ENCODE assay signal across 8 cellular contexts in the genomic region with DNA sequence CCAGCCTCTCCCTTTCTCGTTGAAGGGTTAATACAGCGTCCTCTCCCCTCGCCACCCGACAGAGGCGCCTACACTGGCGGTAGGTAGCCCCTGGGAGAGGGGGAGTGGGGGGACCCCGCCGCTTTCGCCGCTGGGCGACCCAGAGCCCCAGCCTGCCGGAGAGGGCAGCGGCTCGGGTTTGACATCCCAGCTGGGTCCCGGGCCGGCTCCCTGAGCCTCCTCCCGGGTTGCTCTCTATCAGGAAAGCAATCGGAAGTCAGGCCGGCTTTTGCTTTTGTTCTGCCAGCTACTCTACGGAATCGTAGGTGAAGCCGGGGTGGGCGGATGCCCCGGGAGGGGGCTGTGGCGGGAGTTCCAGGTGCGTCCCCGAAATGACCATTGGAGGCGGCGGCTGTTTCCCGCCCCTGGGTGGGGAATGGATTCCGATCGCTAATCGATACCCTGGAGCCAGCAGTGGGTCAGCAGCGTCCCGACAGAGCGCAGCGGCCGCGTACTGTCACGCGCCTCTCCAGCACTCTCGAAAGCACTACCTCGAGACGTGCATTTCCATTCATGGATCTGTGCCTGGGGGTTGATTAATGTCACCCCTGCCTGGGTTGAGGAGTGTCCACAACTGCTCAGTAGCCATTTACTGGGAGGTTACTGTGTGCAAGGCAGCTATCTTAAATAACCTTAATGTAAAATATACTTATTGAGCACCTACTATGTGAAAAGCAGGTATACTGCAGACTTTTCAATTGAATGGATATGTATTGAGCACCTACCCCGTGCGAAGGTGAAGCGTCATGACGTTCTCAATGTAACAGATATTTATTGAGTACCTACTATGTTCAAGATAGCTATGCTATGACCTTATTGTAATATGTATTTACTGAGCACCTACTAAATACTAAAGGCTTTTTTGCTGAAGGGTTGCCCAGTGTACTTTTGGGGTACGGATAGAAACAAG. TPM values are rescaled to one million over a fixed set of nuclear protein-coding genes. Genes with fewer than 3 reads are reported as not detected.
A peak's percentile ranks its signal among the peaks of the same experiment; 100 is the strongest.
DNase-seq lines count a peak whose midpoint lies in the region; ATAC-seq, FAIRE-seq and TF ChIP-seq lines count a peak whose summit lies in the region.

No MANE protein-coding gene starts in this region.

- DNase-seq in AG20443 (ENCODE audit: low spot score), result peak; percentile 17
- no peak for DNase-seq in brain microvascular endothelial cell
- peak in 1 of 2 donors; percentile 74 for DNase-seq in left lung
- DNase-seq in tibial artery, result no peak
- DNase-seq in RPMI8226, result no peak
- DNase-seq in GM12892 (ENCODE audit: insufficient read length), result no peak
- no peak for DNase-seq in epidermal melanocyte (ENCODE audit: insufficient read length, low spot score)

- no peak for FAIRE-seq in GM12892 (lab: Jason Lieb, UNC)

- H3K9me3 ChIP-seq in HUES48 (ENCODE audit: control insufficient read depth, insufficient read depth, low read length), result no peaks in the 10 kb centered on the region
- peaks cover 0 to 1% of the 10 kb centered on the region in 2 donors for H3K9me3 ChIP-seq in left lung
- peaks cover 0 to 3% (median 0%) of the 10 kb centered on the region in 3 donors for H3K9me3 ChIP-seq in tibial artery

- no peaks in the 10 kb centered on the region for H3K36me3 ChIP-seq in HUES48 (ENCODE audit: control insufficient read depth, insufficient read depth, low read length)
- no peaks in the 10 kb centered on the region for H3K36me3 ChIP-seq in brain microvascular endothelial cell (replicated peaks)
- H3K36me3 ChIP-seq in left lung, result no peaks in the 10 kb centered on the region
- H3K36me3 ChIP-seq in tibial artery, result no peaks in the 10 kb centered on the region

- 0 out of 2 replicates have a peak overlapping the region, but pooled peaks have one; percentile 48 for H3K9ac ChIP-seq in HUES48 (ENCODE audit: low read depth, low read length)

- H3K4me3 ChIP-seq in HUES48 (ENCODE audit: low read depth, low read length), result peak overlapping the region; percentile 79
- H3K4me3 ChIP-seq in brain microvascular endothelial cell (ENCODE audit: low read depth, low read length), result peak overlapping the region; percentile 41
- H3K4me3 ChIP-seq in left lung, result peak overlapping the region; percentile 36 to 43
- H3K4me3 ChIP-seq in tibial artery, result peak overlapping the region; percentile 78 to 83

- intact Hi-C loops in left lung (cut with DNase I), result no loop called here
- intact Hi-C loops in tibial artery (cut with DNase I; ENCODE audit: low total_unique reads), result no loop called here

- no peak for TF ChIP-seq POLR2A in GM12892 (IDR thresholded peaks at IDR 0.05; ENCODE audit: low read depth, low read length)

- ATAC-seq in left lung, result peak; percentile 28

- peaks cover 11% of the 10 kb centered on the region for H3K4me1 ChIP-seq in HUES48 (ENCODE audit: control insufficient read depth, insufficient read depth, low read length)
- H3K4me1 ChIP-seq in left lung, result peaks cover 5 to 9% of the 10 kb centered on the region in 2 donors
- peaks cover 0 to 33% (median 13%) of the 10 kb centered on the region in 4 donors for H3K4me1 ChIP-seq in tibial artery

- in situ Hi-C loops in brain microvascular endothelial cell (cut with HindIII; ENCODE audit: low pct_ligation_motif_present, low sequenced_read_pairs), result no loop called here

- TF ChIP-seq CTCF in brain microvascular endothelial cell (IDR thresholded peaks at IDR 0.05; ENCODE audit: low read depth, low read length, missing control alignments) (no peak), left lung (IDR thresholded peaks at IDR 0.05) (no peak), tibial artery (IDR thresholded peaks at IDR 0.05) (no peak)

- H3K27ac ChIP-seq in HUES48 (ENCODE audit: low read depth, low read length), result no peak overlapping the region
- no peak overlapping the region for H3K27ac ChIP-seq in brain microvascular endothelial cell
- no peak overlapping the region for H3K27ac ChIP-seq in left lung
- H3K27ac ChIP-seq in tibial artery, result peak overlapping the region; percentile 83 to 90

- H3K27me3 ChIP-seq in HUES48 (ENCODE audit: control insufficient read depth, insufficient read depth, low read length) (peaks cover 72% of the 10 kb centered on the region), brain microvascular endothelial cell (replicated peaks) (peaks cover 39% of the 10 kb centered on the region), left lung (peaks cover 44 to 73% of the 10 kb centered on the region in 2 donors), tibial artery (no peaks in the 10 kb centered on the region)

RNA-seq across cellular contexts. Expression of gene MAPK4, which starts 1.1 kb away (rescaled TPM):
- total RNA-seq in left lung, result under 1 TPM; 0.55 to 0.89 TPM
- 0.17 TPM for polyA plus RNA-seq in GM12892 (2012; ENCODE audit: missing spikeins)

Comparison
In these comparisons a context has a peak if more than half of its experiments do, and no peak if none do; other contexts are left out.
1. H3K27ac ChIP-seq: peak in tibial artery (2 of 2); none in HUES48 (single experiment), brain microvascular endothelial cell (single experiment) and left lung (0 of 2).
2. Peak in every context shown above with its lines, with median percentiles within 50 percentile points of each other: H3K4me3 ChIP-seq.